Comparison of ENCODE assay signal across 2 cellular contexts in the genomic region with DNA sequence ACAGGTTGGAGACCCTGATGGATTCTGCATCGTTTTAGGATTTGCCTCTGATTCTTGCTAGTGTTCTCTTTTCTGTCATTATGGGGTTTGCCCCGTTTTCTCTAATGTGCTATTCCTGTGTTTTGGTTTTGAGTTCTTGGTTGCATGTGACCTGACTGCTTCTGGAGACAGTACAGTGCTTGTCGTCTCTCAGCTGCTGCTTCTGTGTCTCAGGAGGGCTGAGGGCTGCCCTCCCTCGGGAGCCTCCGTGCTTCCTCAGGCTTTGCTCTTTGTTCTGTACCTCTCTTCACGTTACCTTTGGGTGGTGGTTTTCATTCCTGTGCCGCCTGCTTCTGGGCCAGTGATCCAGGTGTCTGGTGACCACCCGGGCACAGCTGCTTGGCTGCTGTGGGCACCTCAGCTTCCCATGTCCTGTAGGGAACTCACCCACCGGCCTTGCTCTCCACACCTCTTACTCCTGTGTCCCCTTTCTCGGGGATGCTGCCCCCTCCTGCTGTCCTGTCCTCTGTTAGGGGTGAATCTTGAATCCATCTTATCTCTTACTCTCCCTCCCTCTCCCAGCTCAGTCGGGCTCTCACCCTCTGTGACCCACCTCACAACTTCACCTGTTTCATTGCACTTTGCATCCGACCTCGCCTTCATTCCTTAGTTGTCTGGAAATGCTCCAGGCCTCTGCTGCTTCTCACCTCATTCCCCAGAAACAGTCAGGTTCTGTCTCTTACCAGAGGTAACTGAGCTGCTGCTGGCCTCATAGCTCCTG.
TF ChIP-seq lines count a peak whose summit lies in the region.

No MANE protein-coding gene starts in this region.

TF ChIP-seq in IMR-90, 13 proteins besides CTCF, POLR2A, EP300 and RAD21:
- TF ChIP-seq FOS (IDR thresholded peaks at IDR 0.05; ENCODE audit: low read depth, low read length), result no peak
- no peak for TF ChIP-seq RCOR1 (IDR thresholded peaks at IDR 0.05; ENCODE audit: insufficient replicate concordance, low read length)
- TF ChIP-seq SMC3 (IDR thresholded peaks at IDR 0.05; ENCODE audit: low read depth, low read length), result no peak
- no peak for TF ChIP-seq MAZ (IDR thresholded peaks at IDR 0.05; ENCODE audit: borderline replicate concordance, low read depth, low read length)
- TF ChIP-seq, protein P1, sequence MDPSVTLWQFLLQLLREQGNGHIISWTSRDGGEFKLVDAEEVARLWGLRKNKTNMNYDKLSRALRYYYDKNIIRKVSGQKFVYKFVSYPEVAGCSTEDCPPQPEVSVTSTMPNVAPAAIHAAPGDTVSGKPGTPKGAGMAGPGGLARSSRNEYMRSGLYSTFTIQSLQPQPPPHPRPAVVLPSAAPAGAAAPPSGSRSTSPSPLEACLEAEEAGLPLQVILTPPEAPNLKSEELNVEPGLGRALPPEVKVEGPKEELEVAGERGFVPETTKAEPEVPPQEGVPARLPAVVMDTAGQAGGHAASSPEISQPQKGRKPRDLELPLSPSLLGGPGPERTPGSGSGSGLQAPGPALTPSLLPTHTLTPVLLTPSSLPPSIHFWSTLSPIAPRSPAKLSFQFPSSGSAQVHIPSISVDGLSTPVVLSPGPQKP (IDR thresholded peaks at IDR 0.05; ENCODE audit: borderline replicate concordance, low read depth, low read length), result no peak
- TF ChIP-seq CEBPB (IDR thresholded peaks at IDR 0.05; ENCODE audit: low read depth, low read length), result no peak
- TF ChIP-seq NFE2L2 (IDR thresholded peaks at IDR 0.05; ENCODE audit: low read depth, low read length), result no peak

TF ChIP-seq in GM12878, 131 proteins besides CTCF, POLR2A, EP300 and RAD21:
- TF ChIP-seq, protein P2, sequence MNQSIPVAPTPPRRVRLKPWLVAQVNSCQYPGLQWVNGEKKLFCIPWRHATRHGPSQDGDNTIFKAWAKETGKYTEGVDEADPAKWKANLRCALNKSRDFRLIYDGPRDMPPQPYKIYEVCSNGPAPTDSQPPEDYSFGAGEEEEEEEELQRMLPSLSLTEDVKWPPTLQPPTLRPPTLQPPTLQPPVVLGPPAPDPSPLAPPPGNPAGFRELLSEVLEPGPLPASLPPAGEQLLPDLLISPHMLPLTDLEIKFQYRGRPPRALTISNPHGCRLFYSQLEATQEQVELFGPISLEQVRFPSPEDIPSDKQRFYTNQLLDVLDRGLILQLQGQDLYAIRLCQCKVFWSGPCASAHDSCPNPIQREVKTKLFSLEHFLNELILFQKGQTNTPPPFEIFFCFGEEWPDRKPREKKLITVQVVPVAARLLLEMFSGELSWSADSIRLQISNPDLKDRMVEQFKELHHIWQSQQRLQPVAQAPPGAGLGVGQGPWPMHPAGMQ (IDR thresholded peaks at IDR 0.05; ENCODE audit: borderline replicate concordance), result no peak
- TF ChIP-seq LARP7 (IDR thresholded peaks at IDR 0.05) (no peak), MEF2B (IDR thresholded peaks at IDR 0.05; ENCODE audit: partially characterized antibody, poor library complexity, severe bottlenecking) (peak; percentile 67), RELA (IDR thresholded peaks at IDR 0.05; ENCODE audit: borderline replicate concordance, partially characterized antibody) (no peak), POLR2AphosphoS5 (IDR thresholded peaks at IDR 0.05; ENCODE audit: low read length) (peak; percentile 51; the same call in 1 of the 2 replicates)
